ENCODE assay signal across 10 cellular contexts in the genomic region with DNA sequence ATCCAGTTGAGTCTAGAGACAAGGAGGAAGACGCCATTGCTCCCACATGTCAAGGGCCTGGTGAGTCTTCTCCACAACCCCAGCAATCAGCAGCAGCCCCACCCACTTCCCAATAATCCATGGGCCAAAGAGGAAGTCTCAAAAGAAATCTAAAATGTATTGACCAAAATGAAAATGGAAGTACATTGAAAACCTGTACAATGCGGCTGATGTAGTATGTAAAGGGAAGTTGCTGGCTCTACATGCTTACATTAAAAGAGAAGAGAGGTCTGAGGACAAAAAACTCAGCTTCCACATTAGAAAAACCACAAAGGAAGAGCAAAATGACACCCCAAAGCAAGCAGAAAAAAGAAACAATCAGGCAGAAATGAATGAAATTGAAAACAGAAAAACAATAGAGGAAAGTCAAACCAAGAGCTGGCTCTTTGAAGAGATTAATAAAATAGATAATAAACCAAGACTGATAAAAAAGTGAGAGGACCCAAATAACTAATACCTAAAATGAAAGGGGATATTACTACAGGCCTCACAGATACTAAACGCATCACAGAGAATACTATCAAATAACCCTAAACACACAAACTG.
DNase-seq lines count a peak whose midpoint lies in the region; ATAC-seq and TF ChIP-seq lines count a peak whose summit lies in the region.
"Had no signal": no experiment of that assay in that cellular context is flagged by ENCODE, and none has a peak within 500 bp of the region (broad histone marks: within the 10 kb centered on the region; RNA-seq: fewer than 3 reads in every experiment).

No MANE protein-coding gene starts in this region.

- no peaks in the 10 kb centered on the region for H4K20me1 ChIP-seq in OCI-LY1 (ENCODE audit: insufficient read depth, low read length)
- H4K20me1 ChIP-seq in H9 (ENCODE audit: control insufficient read depth, insufficient read depth, insufficient read length): no peaks in the 10 kb centered on the region

- no peak for DNase-seq in Right ventricle myocardium inferior (ENCODE audit: missing footprints)
- DNase-seq in left ventricle myocardium inferior: no peak
- DNase-seq in central memory CD8-positive, alpha-beta T cell (ENCODE audit: low spot score in 2 of 2): no peak
- DNase-seq in transverse colon: no peak
- DNase-seq in H9: no peak
- no peak for DNase-seq in coronary artery (ENCODE audit: low spot score)
- DNase-seq in NCI-H2227 treated with DMSO at 0.1 percent for 48 hours (lab: John Stamatoyannopoulos, UW): no peak

- no peaks in the 10 kb centered on the region for H3K36me3 ChIP-seq in left ventricle myocardium inferior
- no peaks in the 10 kb centered on the region for H3K36me3 ChIP-seq in OCI-LY1 (ENCODE audit: insufficient read depth, low read length)
- no peaks in the 10 kb centered on the region for H3K36me3 ChIP-seq in transverse colon
- H3K36me3 ChIP-seq: SJSA1, tibial artery had no signal

- peak; percentile 20 for ATAC-seq in Right ventricle myocardium inferior
- ATAC-seq in central memory CD8-positive, alpha-beta T cell (replicated peaks; ENCODE audit: extremely low read depth, poor library complexity, severe bottlenecking): peak; percentile 77

- intact Hi-C loops in Right ventricle myocardium inferior (cut with DNase I): no loop called here
- intact Hi-C loops in left ventricle myocardium inferior (cut with micrococcal nuclease): no loop called here
- intact Hi-C loops in transverse colon (cut with DNase I; ENCODE audit: low total_unique reads): no loop called here

- H3K27ac ChIP-seq in left ventricle myocardium inferior (replicated peaks) (no peak overlapping the region), OCI-LY1 (ENCODE audit: low read depth, low read length, poor library complexity, severe bottlenecking) (peak overlapping the region; percentile 27), transverse colon (peak overlapping the region in 3 of 4 donors; percentile 19 to 43 (median 20)), H9 (ENCODE audit: insufficient read length, low read depth, low read length) (no peak overlapping the region), coronary artery (no peak overlapping the region)
- H3K27ac ChIP-seq: SJSA1, tibial artery had no signal

- peak overlapping the region; percentile 72 for H3K27ac Mint-ChIP-seq in central memory CD8-positive, alpha-beta T cell (ENCODE audit: low read depth)
- no peak overlapping the region for H3K27ac Mint-ChIP-seq in H9

- no peak for TF ChIP-seq POLR2A in transverse colon (IDR thresholded peaks at IDR 0.05)

- in situ Hi-C loops in transverse colon (cut with MboI; ENCODE audit: low pct_ligation_motif_present in 1 of 4, low pct_unique_long_range_greater_than_20kb in 1 of 4, low sequenced_read_pairs in 3 of 4): no loop called here

- no peak overlapping the region for H3K18ac ChIP-seq in H9 (ENCODE audit: insufficient read length, low read depth, low read length)

- no peak overlapping the region for H4K8ac ChIP-seq in H9 (replicated peaks; ENCODE audit: insufficient read length, low read depth, low read length)

- no peaks in the 10 kb centered on the region for H3F3A ChIP-seq in OCI-LY1 (ENCODE audit: insufficient read depth, low read length)

- H3K4me1 Mint-ChIP-seq in central memory CD8-positive, alpha-beta T cell: peaks cover 23% of the 10 kb centered on the region
- peaks cover 10 to 14% of the 10 kb centered on the region in 2 experiments for H3K4me1 Mint-ChIP-seq in H9

- no peak overlapping the region for H4K91ac ChIP-seq in H9 (ENCODE audit: insufficient read length, low read depth, low read length)

- no peak overlapping the region for H2BK20ac ChIP-seq in H9 (ENCODE audit: low read depth, low read length, poor library complexity, severe bottlenecking)

- no peaks in the 10 kb centered on the region for H3K9me2 ChIP-seq in OCI-LY1 (ENCODE audit: low read depth, low read length)

- H3K9me3 ChIP-seq in left ventricle myocardium inferior (replicated peaks) (no peaks in the 10 kb centered on the region), OCI-LY1 (ENCODE audit: low read length) (no peaks in the 10 kb centered on the region), transverse colon (no peaks in the 10 kb centered on the region), H9 (ENCODE audit: control insufficient read depth, low read depth, low read length) (no peaks in the 10 kb centered on the region)
- H3K9me3 ChIP-seq: SJSA1, tibial artery had no signal

- no peak overlapping the region for H4K5ac ChIP-seq in H9 (ENCODE audit: insufficient read length, low read depth, low read length)

- TF ChIP-seq CTCF in left ventricle myocardium inferior (IDR thresholded peaks at IDR 0.05; ENCODE audit: borderline replicate concordance): no peak
- no peak for TF ChIP-seq CTCF in OCI-LY1 (IDR thresholded peaks at IDR 0.05; ENCODE audit: low read length)
- TF ChIP-seq CTCF in transverse colon (IDR thresholded peaks at IDR 0.05): no peak
- TF ChIP-seq CTCF in H9 (conservative IDR thresholded peaks at IDR 0.05): no peak
- TF ChIP-seq CTCF in coronary artery (IDR thresholded peaks at IDR 0.05): no peak

- no peak overlapping the region for H2BK5ac ChIP-seq in H9 (ENCODE audit: insufficient read length, low read length)

- no peaks in the 10 kb centered on the region for H3K23me2 ChIP-seq in H9 (ENCODE audit: insufficient read length, low read depth, low read length, poor library complexity, severe bottlenecking)

- no peak overlapping the region for H3K4ac ChIP-seq in H9 (ENCODE audit: low read depth, low read length)

- H3K9ac ChIP-seq in OCI-LY1 (ENCODE audit: low read length): no peak overlapping the region
- H3K9ac ChIP-seq in H9 (ENCODE audit: extremely low read depth, insufficient read length, low read length): no peak overlapping the region

- H3K4me1 ChIP-seq in left ventricle myocardium inferior (no peaks in the 10 kb centered on the region), OCI-LY1 (ENCODE audit: insufficient read depth, low read length, severe bottlenecking) (peaks cover 21% of the 10 kb centered on the region), transverse colon (no peaks in the 10 kb centered on the region), H9 (ENCODE audit: insufficient read depth, low read length) (no peaks in the 10 kb centered on the region)
- H3K4me1 ChIP-seq: SJSA1, tibial artery had no signal

- 72 to 82% methylated on average over 3 of the region's 3 CpGs for WGBS in transverse colon (ENCODE audit: low coverage in 1 of 2), 2 donors
- no CpG with 5 or more reads among the region's 3 CpGs for WGBS in H9 (ENCODE audit: extremely low coverage, insufficient read length, low lambda C conversion rate)

- H2AFZ ChIP-seq in OCI-LY1 (ENCODE audit: low read length): no peak overlapping the region
- H2AFZ ChIP-seq in H9 (ENCODE audit: low read length): no peak overlapping the region

- H3K4me2 ChIP-seq in OCI-LY1 (ENCODE audit: low read length): peak overlapping the region; percentile 10; the same call in 1 of the 2 replicates
- no peak overlapping the region for H3K4me2 ChIP-seq in H9 (ENCODE audit: insufficient read depth, insufficient read length, low read length)

- H2BK120ac ChIP-seq in H9 (ENCODE audit: low read depth, low read length, poor library complexity, severe bottlenecking): no peak overlapping the region

- TF ChIP-seq EP300 in transverse colon (IDR thresholded peaks at IDR 0.05; ENCODE audit: low read depth): no peak

- peaks cover 5% of the 10 kb centered on the region for H3K36me3 Mint-ChIP-seq in central memory CD8-positive, alpha-beta T cell (ENCODE audit: insufficient read depth)
- H3K36me3 Mint-ChIP-seq in H9 (ENCODE audit: insufficient read depth in 1 of 3, low read depth in 3 of 3): no peaks in the 10 kb centered on the region; a peak in 1 of 7 replicates

- no peaks in the 10 kb centered on the region for H3K9me3 Mint-ChIP-seq in central memory CD8-positive, alpha-beta T cell
- no peaks in the 10 kb centered on the region for H3K9me3 Mint-ChIP-seq in H9

- H3K14ac ChIP-seq in H9 (ENCODE audit: insufficient read depth, low read length): no peak overlapping the region

- H3T11ph ChIP-seq in H9 (ENCODE audit: low read length): no peak overlapping the region

- no peaks in the 10 kb centered on the region for H3K79me1 ChIP-seq in H9 (ENCODE audit: insufficient read depth, low read depth, low read length, poor library complexity, severe bottlenecking)

- H3K23ac ChIP-seq in H9 (ENCODE audit: insufficient read length, low read depth, low read length): no peak overlapping the region

- no peaks in the 10 kb centered on the region for H3K27me3 Mint-ChIP-seq in central memory CD8-positive, alpha-beta T cell
- no peaks in the 10 kb centered on the region for H3K27me3 Mint-ChIP-seq in H9 (ENCODE audit: low read depth)

- H2BK12ac ChIP-seq in H9 (ENCODE audit: insufficient read length, low read depth, low read length): no peak overlapping the region

- H3K27me3 ChIP-seq in left ventricle myocardium inferior (ENCODE audit: low read depth) (no peaks in the 10 kb centered on the region), OCI-LY1 (ENCODE audit: insufficient read depth, low read length) (no peaks in the 10 kb centered on the region), transverse colon (no peaks in the 10 kb centered on the region), H9 (ENCODE audit: insufficient read depth, low read length) (no peaks in the 10 kb centered on the region)
- H3K27me3 ChIP-seq: SJSA1 had no signal

- H3K4me3 Mint-ChIP-seq in central memory CD8-positive, alpha-beta T cell: peak overlapping the region; percentile 62
- no peak overlapping the region for H3K4me3 Mint-ChIP-seq in H9

- no peak overlapping the region for H2AK5ac ChIP-seq in H9 (ENCODE audit: insufficient read length, low read length)

- H3K4me3 ChIP-seq in left ventricle myocardium inferior (no peak overlapping the region), OCI-LY1 (ENCODE audit: low read depth, low read length, poor library complexity, severe bottlenecking) (no peak overlapping the region), transverse colon (no peak overlapping the region), coronary artery (no peak overlapping the region)
- H3K4me3 ChIP-seq: SJSA1, tibial artery had no signal

- H2BK15ac ChIP-seq in H9 (ENCODE audit: low read depth, low read length): no peak overlapping the region

- no peaks in the 10 kb centered on the region for H3K79me2 ChIP-seq in OCI-LY1 (ENCODE audit: insufficient read depth, low read length)
- H3K79me2 ChIP-seq in H9 (ENCODE audit: insufficient read depth, low read length): no peaks in the 10 kb centered on the region

- no peak overlapping the region for H3K56ac ChIP-seq in H9 (ENCODE audit: insufficient read length, low read depth, low read length)

Comparison
In these comparisons a context has a peak if more than half of its experiments do, and no peak if none do; other contexts are left out.
1. H3K27ac ChIP-seq: peak in OCI-LY1 (single experiment) and transverse colon (3 of 4); none in left ventricle myocardium inferior (single experiment), H9 (single experiment) and coronary artery (0 of 2).